ENCODE assay signal across 16 cellular contexts in genomic region chr5:94522099-94522498, GRCh38.
DNase-seq lines count a peak whose midpoint lies in the region; ATAC-seq and TF ChIP-seq lines count a peak whose summit lies in the region.
"Had no signal": no experiment of that assay in that cellular context is flagged by ENCODE, and none has a peak within 500 bp of the region (broad histone marks: within the 10 kb centered on the region; RNA-seq: fewer than 3 reads in every experiment).

No MANE protein-coding gene starts in this region.

- H3K36me3 ChIP-seq in ACC112 (ENCODE audit: insufficient read depth, low read length) (no peaks in the 10 kb centered on the region), SK-N-SH (replicated peaks in 1 of 2; ENCODE audit: control insufficient read depth in 1 of 2, insufficient read depth in 2 of 2, low read length in 1 of 2) (no peaks in the 10 kb centered on the region)
- H3K36me3 ChIP-seq: Peyer's patch had no signal

- WGBS in SK-N-SH (ENCODE audit: low lambda C conversion rate), result 45% methylated on average over 1 of the region's 1 CpG

- DNase-seq in EH (ENCODE audit: low read depth), result peak; percentile 3
- DNase-seq in SK-N-SH, result no peak
- DNase-seq in fibroblast of peridontal ligament (ENCODE audit: extremely low read depth), result peak; percentile 19
- no peak for DNase-seq in midbrain (lab: John Stamatoyannopoulos, UW)
- DNase-seq: CD4-positive, CD25-positive, alpha-beta regulatory T cell; H7; Kasumi-1; NCI-H1417; NCI-H2081; NCI-H446; NCI-H748 treated with DMSO at 0.1 percent for 48 hours; Peyer's patch; Right ventricle myocardium superior had no signal

- no peak for TF ChIP-seq EP300 in SK-N-SH (IDR thresholded peaks at IDR 0.05; ENCODE audit: borderline replicate concordance in 1 of 2, low read depth in 1 of 2, low read length in 1 of 2)

- CTCF ChIA-PET in SK-N-SH (lab: Yijun Ruan, JAX), result interaction anchor here (0.6 kb wide), 1 partner anchor 216 kb away, joined by 3 read pairs; no protein-coding TSS in a partner anchor

- 0 out of 2 replicates have a peak overlapping the region, but pooled peaks have one; percentile 2 for H3K27ac ChIP-seq in ACC112 (ENCODE audit: low read depth, low read length)
- peak overlapping the region; percentile 2 to 79 for H3K27ac ChIP-seq in SK-N-SH (ENCODE audit: low read depth in 2 of 2, low read length in 1 of 2)
- H3K27ac ChIP-seq: Peyer's patch had no signal

- POLR2A ChIA-PET in SK-N-SH (lab: Yijun Ruan, JAX), result no interaction called here

- H3K4me2 ChIP-seq in SK-N-SH, result no peak overlapping the region

- H3K9me2 ChIP-seq in SK-N-SH, result no peaks in the 10 kb centered on the region

- H3F3A ChIP-seq in SK-N-SH (replicated peaks; ENCODE audit: insufficient read depth), result no peaks in the 10 kb centered on the region

- H4K20me1 ChIP-seq in SK-N-SH (ENCODE audit: insufficient read depth), result no peaks in the 10 kb centered on the region

- no peaks in the 10 kb centered on the region for H3K27me3 ChIP-seq in ACC112 (ENCODE audit: insufficient read depth, low read length)
- H3K27me3 ChIP-seq in SK-N-SH (ENCODE audit: insufficient read depth), result no peaks in the 10 kb centered on the region
- H3K27me3 ChIP-seq: Peyer's patch had no signal

- H3K9ac ChIP-seq in SK-N-SH, result no peak overlapping the region

- peaks cover 18% of the 10 kb centered on the region for H3K4me1 ChIP-seq in ACC112 (ENCODE audit: control insufficient read depth, insufficient read depth, low read length, unreplicated experiment)
- peaks cover 0 to 20% of the 10 kb centered on the region in 2 experiments; a peak in 1 of 4 replicates for H3K4me1 ChIP-seq in SK-N-SH (ENCODE audit: control insufficient read depth in 1 of 2, insufficient read depth in 2 of 2, low read depth in 1 of 2, low read length in 1 of 2)
- H3K4me1 ChIP-seq: Peyer's patch had no signal

- no peak for TF ChIP-seq RAD21 in SK-N-SH (IDR thresholded peaks at IDR 0.05; ENCODE audit: low read length)

- H3K79me2 ChIP-seq in ACC112 (ENCODE audit: control insufficient read depth, insufficient read depth, low read length, unreplicated experiment) (no peaks in the 10 kb centered on the region), SK-N-SH (ENCODE audit: insufficient read depth) (no peaks in the 10 kb centered on the region)

- H3K9me3 ChIP-seq in SK-N-SH, result no peaks in the 10 kb centered on the region
- H3K9me3 ChIP-seq: Peyer's patch had no signal

- H2AFZ ChIP-seq in ACC112 (ENCODE audit: low read length, unreplicated experiment), result peak overlapping the region; percentile 14
- H2AFZ ChIP-seq in SK-N-SH (ENCODE audit: low read depth), result no peak overlapping the region

- no peak for TF ChIP-seq CTCF in SK-N-SH (IDR thresholded peaks at IDR 0.05)

- H3K4me3 ChIP-seq in ACC112 (ENCODE audit: low read depth, low read length) (peak overlapping the region; percentile 16; the same call in 1 of the 2 replicates), SK-N-SH (ENCODE audit: low read depth in 2 of 2, low read length in 1 of 2) (no peak overlapping the region)
- H3K4me3 ChIP-seq: Peyer's patch had no signal

- ATAC-seq in HG03520 (IDR thresholded peaks at IDR 0.05; ENCODE audit: unreplicated experiment) (no peak), GM19397 (IDR thresholded peaks at IDR 0.05; ENCODE audit: unreplicated experiment) (no peak)

TF ChIP-seq in SK-N-SH, 30 proteins besides CTCF, POLR2A, EP300 and RAD21:
- TF ChIP-seq, protein P1, sequence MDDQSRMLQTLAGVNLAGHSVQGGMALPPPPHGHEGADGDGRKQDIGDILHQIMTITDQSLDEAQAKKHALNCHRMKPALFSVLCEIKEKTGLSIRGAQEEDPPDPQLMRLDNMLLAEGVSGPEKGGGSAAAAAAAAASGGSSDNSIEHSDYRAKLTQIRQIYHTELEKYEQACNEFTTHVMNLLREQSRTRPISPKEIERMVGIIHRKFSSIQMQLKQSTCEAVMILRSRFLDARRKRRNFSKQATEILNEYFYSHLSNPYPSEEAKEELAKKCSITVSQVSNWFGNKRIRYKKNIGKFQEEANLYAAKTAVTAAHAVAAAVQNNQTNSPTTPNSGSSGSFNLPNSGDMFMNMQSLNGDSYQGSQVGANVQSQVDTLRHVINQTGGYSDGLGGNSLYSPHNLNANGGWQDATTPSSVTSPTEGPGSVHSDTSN (IDR thresholded peaks at IDR 0.05), result no peak
- no peak for TF ChIP-seq FOSL2 (IDR thresholded peaks at IDR 0.05; ENCODE audit: borderline replicate concordance, low read depth)
- TF ChIP-seq JUND (IDR thresholded peaks at IDR 0.05), result no peak
- no peak for TF ChIP-seq CHD2 (IDR thresholded peaks at IDR 0.05; ENCODE audit: low read length, partially characterized antibody)
- TF ChIP-seq ZBTB33 (IDR thresholded peaks at IDR 0.05; ENCODE audit: borderline replicate concordance, low read depth), result no peak
- no peak for TF ChIP-seq YY1 (IDR thresholded peaks at IDR 0.05; ENCODE audit: low read depth)
- TF ChIP-seq USF2 (IDR thresholded peaks at IDR 0.05; ENCODE audit: borderline replicate concordance, low read depth, low read length), result no peak
- TF ChIP-seq EZH2phosphoT487 (IDR thresholded peaks at IDR 0.05; ENCODE audit: borderline replicate concordance, low read depth), result no peak
- no peak for TF ChIP-seq RCOR1 (IDR thresholded peaks at IDR 0.05; ENCODE audit: low read length)
- no peak for TF ChIP-seq TCF12 (IDR thresholded peaks at IDR 0.05)
- no peak for TF ChIP-seq IRF3 (IDR thresholded peaks at IDR 0.05; ENCODE audit: low read depth, low read length)
- TF ChIP-seq RXRA (IDR thresholded peaks at IDR 0.05; ENCODE audit: borderline replicate concordance, low read depth), result no peak
- TF ChIP-seq MEF2A (IDR thresholded peaks at IDR 0.05; ENCODE audit: borderline replicate concordance, low read depth), result no peak

Comparison
In these comparisons a context has a peak if more than half of its experiments do, and no peak if none do; other contexts are left out.
1. DNase-seq: peak in EH (single experiment) and fibroblast of peridontal ligament (single experiment); none in SK-N-SH (single experiment) and midbrain (single experiment).